Comparison of ENCODE assay signal across 1 cellular context in the genomic region with DNA sequence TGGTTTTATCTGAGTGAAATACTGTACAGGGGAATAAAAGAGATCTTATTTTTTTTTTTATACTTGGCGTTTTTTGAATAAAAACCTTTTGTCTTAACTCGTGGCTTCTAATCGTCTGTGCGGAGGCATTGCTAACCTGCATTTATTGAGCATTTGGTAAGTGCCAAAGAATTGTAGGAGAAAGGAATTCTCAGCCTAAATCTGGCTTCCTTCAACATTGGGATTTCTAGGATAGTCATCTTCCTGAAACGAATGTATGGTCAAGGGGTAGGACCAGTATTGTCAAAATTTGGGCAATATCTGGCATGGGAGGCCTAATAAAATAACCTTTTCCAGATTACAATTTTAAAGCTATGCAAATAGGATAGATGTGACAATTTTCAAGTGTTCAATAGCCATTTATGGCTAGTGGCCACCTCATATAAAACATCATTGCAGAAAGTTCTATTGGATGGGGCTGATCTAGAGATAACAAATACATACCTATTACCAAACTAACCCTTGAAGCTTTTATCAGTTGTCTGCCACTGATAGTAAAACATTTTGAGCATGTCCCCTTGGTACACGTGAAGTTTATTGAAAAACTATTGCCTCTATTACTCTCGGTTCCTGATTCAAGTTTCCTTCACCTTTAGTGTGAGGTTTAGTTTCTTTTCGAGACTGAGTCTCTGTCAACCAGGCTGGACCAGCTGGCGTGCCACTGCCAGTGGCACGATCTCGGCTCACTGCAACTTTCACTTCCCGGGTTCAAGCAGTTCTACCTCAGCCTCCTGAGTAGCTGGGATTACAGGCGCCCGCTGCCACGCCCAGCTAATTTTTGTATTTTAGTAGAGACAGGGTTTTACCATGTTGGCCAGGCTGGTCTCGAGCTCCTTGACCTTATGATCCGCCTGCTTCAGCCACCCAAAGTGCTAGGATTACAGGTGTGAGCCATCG.
TF ChIP-seq lines count a peak whose summit lies in the region.

No MANE protein-coding gene starts in this region.

TF ChIP-seq in HepG2, 621 proteins besides CTCF, POLR2A, EP300 and RAD21 (continued from another document and continues in another):
- TF ChIP-seq, protein P1, sequence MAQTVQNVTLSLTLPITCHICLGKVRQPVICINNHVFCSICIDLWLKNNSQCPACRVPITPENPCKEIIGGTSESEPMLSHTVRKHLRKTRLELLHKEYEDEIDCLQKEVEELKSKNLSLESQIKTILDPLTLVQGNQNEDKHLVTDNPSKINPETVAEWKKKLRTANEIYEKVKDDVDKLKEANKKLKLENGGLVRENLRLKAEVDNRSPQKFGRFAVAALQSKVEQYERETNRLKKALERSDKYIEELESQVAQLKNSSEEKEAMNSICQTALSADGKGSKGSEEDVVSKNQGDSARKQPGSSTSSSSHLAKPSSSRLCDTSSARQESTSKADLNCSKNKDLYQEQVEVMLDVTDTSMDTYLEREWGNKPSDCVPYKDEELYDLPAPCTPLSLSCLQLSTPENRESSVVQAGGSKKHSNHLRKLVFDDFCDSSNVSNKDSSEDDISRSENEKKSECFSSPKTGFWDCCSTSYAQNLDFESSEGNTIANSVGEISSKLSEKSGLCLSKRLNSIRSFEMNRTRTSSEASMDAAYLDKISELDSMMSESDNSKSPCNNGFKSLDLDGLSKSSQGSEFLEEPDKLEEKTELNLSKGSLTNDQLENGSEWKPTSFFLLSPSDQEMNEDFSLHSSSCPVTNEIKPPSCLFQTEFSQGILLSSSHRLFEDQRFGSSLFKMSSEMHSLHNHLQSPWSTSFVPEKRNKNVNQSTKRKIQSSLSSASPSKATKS (CRISPR knock-in tag; IDR thresholded peaks at IDR 0.05): no peak
- TF ChIP-seq SIN3B (IDR thresholded peaks at IDR 0.05; ENCODE audit: low read length) (no peak), SAP130 (CRISPR knock-in tag; IDR thresholded peaks at IDR 0.05; ENCODE audit: low read depth) (peak; percentile 48; the same call in 1 of the 2 replicates), CAMTA2 (CRISPR knock-in tag; IDR thresholded peaks at IDR 0.05; ENCODE audit: borderline replicate concordance) (no peak), ZFX (CRISPR knock-in tag; IDR thresholded peaks at IDR 0.05; ENCODE audit: low read depth) (no peak), ZNF841 (CRISPR knock-in tag; IDR thresholded peaks at IDR 0.05; ENCODE audit: borderline replicate concordance) (no peak), SALL1 (CRISPR knock-in tag; IDR thresholded peaks at IDR 0.05) (no peak; the same call in 1 of the 2 replicates), PTBP1 (IDR thresholded peaks at IDR 0.05; ENCODE audit: low read depth, low read length, poor library complexity, severe bottlenecking) (no peak), ZNF33B (CRISPR knock-in tag; IDR thresholded peaks at IDR 0.05) (no peak), ZNF224 (CRISPR knock-in tag; IDR thresholded peaks at IDR 0.05) (no peak), RCOR2 (CRISPR knock-in tag; IDR thresholded peaks at IDR 0.05) (no peak), ZNF253 (CRISPR knock-in tag; IDR thresholded peaks at IDR 0.05; ENCODE audit: borderline replicate concordance) (no peak), ZFP36 (IDR thresholded peaks at IDR 0.05; ENCODE audit: borderline replicate concordance, low read depth, low read length, partially characterized antibody) (no peak), SNAI1 (CRISPR knock-in tag; IDR thresholded peaks at IDR 0.05; ENCODE audit: borderline replicate concordance) (no peak), ZNF879 (CRISPR knock-in tag; IDR thresholded peaks at IDR 0.05) (peak; percentile 37; the same call in 1 of the 2 replicates), LCORL (IDR thresholded peaks at IDR 0.05) (no peak), LCORL (CRISPR knock-in tag; IDR thresholded peaks at IDR 0.05) (peak; percentile 40; the same call in 1 of the 2 replicates), NFRKB (IDR thresholded peaks at IDR 0.05) (no peak), EHMT2 (IDR thresholded peaks at IDR 0.05; ENCODE audit: borderline replicate concordance, low read depth, low read length) (no peak), ZNF33A (CRISPR knock-in tag; IDR thresholded peaks at IDR 0.05; ENCODE audit: borderline replicate concordance) (peak; percentile 47; the same call in 1 of the 2 replicates), MED8 (CRISPR knock-in tag; IDR thresholded peaks at IDR 0.05; ENCODE audit: insufficient replicate concordance) (no peak), ZNF598 (CRISPR knock-in tag; IDR thresholded peaks at IDR 0.05; ENCODE audit: borderline replicate concordance) (0 out of 2 replicates have a peak, but pooled peaks have one; percentile 35)
- TF ChIP-seq, protein P2, sequence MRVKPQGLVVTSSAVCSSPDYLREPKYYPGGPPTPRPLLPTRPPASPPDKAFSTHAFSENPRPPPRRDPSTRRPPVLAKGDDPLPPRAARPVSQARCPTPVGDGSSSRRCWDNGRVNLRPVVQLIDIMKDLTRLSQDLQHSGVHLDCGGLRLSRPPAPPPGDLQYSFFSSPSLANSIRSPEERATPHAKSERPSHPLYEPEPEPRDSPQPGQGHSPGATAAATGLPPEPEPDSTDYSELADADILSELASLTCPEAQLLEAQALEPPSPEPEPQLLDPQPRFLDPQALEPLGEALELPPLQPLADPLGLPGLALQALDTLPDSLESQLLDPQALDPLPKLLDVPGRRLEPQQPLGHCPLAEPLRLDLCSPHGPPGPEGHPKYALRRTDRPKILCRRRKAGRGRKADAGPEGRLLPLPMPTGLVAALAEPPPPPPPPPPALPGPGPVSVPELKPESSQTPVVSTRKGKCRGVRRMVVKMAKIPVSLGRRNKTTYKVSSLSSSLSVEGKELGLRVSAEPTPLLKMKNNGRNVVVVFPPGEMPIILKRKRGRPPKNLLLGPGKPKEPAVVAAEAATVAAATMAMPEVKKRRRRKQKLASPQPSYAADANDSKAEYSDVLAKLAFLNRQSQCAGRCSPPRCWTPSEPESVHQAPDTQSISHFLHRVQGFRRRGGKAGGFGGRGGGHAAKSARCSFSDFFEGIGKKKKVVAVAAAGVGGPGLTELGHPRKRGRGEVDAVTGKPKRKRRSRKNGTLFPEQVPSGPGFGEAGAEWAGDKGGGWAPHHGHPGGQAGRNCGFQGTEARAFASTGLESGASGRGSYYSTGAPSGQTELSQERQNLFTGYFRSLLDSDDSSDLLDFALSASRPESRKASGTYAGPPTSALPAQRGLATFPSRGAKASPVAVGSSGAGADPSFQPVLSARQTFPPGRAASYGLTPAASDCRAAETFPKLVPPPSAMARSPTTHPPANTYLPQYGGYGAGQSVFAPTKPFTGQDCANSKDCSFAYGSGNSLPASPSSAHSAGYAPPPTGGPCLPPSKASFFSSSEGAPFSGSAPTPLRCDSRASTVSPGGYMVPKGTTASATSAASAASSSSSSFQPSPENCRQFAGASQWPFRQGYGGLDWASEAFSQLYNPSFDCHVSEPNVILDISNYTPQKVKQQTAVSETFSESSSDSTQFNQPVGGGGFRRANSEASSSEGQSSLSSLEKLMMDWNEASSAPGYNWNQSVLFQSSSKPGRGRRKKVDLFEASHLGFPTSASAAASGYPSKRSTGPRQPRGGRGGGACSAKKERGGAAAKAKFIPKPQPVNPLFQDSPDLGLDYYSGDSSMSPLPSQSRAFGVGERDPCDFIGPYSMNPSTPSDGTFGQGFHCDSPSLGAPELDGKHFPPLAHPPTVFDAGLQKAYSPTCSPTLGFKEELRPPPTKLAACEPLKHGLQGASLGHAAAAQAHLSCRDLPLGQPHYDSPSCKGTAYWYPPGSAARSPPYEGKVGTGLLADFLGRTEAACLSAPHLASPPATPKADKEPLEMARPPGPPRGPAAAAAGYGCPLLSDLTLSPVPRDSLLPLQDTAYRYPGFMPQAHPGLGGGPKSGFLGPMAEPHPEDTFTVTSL (CRISPR knock-in tag; IDR thresholded peaks at IDR 0.05; ENCODE audit: borderline replicate concordance): 0 out of 2 replicates have a peak, but pooled peaks have one; percentile 20
- TF ChIP-seq, protein P3, sequence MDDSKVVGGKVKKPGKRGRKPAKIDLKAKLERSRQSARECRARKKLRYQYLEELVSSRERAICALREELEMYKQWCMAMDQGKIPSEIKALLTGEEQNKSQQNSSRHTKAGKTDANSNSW (CRISPR knock-in tag; IDR thresholded peaks at IDR 0.05; ENCODE audit: borderline replicate concordance): no peak
- TF ChIP-seq, protein P4, sequence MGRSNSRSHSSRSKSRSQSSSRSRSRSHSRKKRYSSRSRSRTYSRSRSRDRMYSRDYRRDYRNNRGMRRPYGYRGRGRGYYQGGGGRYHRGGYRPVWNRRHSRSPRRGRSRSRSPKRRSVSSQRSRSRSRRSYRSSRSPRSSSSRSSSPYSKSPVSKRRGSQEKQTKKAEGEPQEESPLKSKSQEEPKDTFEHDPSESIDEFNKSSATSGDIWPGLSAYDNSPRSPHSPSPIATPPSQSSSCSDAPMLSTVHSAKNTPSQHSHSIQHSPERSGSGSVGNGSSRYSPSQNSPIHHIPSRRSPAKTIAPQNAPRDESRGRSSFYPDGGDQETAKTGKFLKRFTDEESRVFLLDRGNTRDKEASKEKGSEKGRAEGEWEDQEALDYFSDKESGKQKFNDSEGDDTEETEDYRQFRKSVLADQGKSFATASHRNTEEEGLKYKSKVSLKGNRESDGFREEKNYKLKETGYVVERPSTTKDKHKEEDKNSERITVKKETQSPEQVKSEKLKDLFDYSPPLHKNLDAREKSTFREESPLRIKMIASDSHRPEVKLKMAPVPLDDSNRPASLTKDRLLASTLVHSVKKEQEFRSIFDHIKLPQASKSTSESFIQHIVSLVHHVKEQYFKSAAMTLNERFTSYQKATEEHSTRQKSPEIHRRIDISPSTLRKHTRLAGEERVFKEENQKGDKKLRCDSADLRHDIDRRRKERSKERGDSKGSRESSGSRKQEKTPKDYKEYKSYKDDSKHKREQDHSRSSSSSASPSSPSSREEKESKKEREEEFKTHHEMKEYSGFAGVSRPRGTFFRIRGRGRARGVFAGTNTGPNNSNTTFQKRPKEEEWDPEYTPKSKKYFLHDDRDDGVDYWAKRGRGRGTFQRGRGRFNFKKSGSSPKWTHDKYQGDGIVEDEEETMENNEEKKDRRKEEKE (IDR thresholded peaks at IDR 0.05): no peak
- TF ChIP-seq, protein P5, sequence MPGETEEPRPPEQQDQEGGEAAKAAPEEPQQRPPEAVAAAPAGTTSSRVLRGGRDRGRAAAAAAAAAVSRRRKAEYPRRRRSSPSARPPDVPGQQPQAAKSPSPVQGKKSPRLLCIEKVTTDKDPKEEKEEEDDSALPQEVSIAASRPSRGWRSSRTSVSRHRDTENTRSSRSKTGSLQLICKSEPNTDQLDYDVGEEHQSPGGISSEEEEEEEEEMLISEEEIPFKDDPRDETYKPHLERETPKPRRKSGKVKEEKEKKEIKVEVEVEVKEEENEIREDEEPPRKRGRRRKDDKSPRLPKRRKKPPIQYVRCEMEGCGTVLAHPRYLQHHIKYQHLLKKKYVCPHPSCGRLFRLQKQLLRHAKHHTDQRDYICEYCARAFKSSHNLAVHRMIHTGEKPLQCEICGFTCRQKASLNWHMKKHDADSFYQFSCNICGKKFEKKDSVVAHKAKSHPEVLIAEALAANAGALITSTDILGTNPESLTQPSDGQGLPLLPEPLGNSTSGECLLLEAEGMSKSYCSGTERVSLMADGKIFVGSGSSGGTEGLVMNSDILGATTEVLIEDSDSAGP (CRISPR knock-in tag; IDR thresholded peaks at IDR 0.05; ENCODE audit: borderline replicate concordance): no peak
- TF ChIP-seq, protein P6, sequence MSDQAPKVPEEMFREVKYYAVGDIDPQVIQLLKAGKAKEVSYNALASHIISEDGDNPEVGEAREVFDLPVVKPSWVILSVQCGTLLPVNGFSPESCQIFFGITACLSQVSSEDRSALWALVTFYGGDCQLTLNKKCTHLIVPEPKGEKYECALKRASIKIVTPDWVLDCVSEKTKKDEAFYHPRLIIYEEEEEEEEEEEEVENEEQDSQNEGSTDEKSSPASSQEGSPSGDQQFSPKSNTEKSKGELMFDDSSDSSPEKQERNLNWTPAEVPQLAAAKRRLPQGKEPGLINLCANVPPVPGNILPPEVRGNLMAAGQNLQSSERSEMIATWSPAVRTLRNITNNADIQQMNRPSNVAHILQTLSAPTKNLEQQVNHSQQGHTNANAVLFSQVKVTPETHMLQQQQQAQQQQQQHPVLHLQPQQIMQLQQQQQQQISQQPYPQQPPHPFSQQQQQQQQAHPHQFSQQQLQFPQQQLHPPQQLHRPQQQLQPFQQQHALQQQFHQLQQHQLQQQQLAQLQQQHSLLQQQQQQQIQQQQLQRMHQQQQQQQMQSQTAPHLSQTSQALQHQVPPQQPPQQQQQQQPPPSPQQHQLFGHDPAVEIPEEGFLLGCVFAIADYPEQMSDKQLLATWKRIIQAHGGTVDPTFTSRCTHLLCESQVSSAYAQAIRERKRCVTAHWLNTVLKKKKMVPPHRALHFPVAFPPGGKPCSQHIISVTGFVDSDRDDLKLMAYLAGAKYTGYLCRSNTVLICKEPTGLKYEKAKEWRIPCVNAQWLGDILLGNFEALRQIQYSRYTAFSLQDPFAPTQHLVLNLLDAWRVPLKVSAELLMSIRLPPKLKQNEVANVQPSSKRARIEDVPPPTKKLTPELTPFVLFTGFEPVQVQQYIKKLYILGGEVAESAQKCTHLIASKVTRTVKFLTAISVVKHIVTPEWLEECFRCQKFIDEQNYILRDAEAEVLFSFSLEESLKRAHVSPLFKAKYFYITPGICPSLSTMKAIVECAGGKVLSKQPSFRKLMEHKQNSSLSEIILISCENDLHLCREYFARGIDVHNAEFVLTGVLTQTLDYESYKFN (CRISPR knock-in tag; conservative IDR thresholded peaks at IDR 0.05): no peak
- TF ChIP-seq, protein P7, sequence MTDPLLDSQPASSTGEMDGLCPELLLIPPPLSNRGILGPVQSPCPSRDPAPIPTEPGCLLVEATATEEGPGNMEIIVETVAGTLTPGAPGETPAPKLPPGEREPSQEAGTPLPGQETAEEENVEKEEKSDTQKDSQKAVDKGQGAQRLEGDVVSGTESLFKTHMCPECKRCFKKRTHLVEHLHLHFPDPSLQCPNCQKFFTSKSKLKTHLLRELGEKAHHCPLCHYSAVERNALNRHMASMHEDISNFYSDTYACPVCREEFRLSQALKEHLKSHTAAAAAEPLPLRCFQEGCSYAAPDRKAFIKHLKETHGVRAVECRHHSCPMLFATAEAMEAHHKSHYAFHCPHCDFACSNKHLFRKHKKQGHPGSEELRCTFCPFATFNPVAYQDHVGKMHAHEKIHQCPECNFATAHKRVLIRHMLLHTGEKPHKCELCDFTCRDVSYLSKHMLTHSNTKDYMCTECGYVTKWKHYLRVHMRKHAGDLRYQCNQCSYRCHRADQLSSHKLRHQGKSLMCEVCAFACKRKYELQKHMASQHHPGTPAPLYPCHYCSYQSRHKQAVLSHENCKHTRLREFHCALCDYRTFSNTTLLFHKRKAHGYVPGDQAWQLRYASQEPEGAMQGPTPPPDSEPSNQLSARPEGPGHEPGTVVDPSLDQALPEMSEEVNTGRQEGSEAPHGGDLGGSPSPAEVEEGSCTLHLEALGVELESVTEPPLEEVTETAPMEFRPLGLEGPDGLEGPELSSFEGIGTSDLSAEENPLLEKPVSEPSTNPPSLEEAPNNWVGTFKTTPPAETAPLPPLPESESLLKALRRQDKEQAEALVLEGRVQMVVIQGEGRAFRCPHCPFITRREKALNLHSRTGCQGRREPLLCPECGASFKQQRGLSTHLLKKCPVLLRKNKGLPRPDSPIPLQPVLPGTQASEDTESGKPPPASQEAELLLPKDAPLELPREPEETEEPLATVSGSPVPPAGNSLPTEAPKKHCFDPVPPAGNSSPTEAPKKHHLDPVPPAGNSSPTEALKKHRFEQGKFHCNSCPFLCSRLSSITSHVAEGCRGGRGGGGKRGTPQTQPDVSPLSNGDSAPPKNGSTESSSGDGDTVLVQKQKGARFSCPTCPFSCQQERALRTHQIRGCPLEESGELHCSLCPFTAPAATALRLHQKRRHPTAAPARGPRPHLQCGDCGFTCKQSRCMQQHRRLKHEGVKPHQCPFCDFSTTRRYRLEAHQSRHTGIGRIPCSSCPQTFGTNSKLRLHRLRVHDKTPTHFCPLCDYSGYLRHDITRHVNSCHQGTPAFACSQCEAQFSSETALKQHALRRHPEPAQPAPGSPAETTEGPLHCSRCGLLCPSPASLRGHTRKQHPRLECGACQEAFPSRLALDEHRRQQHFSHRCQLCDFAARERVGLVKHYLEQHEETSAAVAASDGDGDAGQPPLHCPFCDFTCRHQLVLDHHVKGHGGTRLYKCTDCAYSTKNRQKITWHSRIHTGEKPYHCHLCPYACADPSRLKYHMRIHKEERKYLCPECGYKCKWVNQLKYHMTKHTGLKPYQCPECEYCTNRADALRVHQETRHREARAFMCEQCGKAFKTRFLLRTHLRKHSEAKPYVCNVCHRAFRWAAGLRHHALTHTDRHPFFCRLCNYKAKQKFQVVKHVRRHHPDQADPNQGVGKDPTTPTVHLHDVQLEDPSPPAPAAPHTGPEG (CRISPR knock-in tag; IDR thresholded peaks at IDR 0.05): no peak
